ENCODE assay signal across 14 cellular contexts in the genomic region with DNA sequence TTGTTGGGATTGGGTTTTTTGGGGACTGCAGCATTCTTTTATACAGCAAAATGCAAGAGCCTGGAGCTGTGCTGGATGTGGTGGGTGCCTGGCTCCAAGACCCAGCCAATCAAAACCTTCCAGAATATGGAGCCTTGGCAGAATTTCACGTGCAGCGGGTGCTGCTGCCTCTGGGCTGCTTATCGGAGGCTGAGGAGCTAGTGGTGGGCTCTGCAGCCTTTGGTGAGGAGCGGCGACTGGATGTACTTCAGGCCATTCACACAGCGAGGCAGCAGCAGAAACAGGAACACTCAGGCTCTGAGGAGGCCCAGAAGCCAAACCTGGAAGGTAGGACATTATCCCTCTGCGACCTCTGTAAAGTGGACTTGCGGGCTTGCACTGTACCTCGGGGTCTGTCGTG. TPM values are rescaled to one million over a fixed set of nuclear protein-coding genes. Genes with fewer than 3 reads are reported as not detected.
DNase-seq lines count a peak whose midpoint lies in the region; ATAC-seq, FAIRE-seq and TF ChIP-seq lines count a peak whose summit lies in the region.
"Had no signal": no experiment of that assay in that cellular context is flagged by ENCODE, and none has a peak within 500 bp of the region (broad histone marks: within the 10 kb centered on the region; RNA-seq: fewer than 3 reads in every experiment).

No MANE protein-coding gene starts in this region.

- DNase-seq in cardiac septum (ENCODE audit: low spot score), result peak; percentile 58
- DNase-seq in left ventricle myocardium superior, result no peak
- no peak for DNase-seq in GM12878 (ENCODE audit: low read depth, low spot score)
- DNase-seq in mesenteric fat pad (ENCODE audit: low spot score), result peak; percentile 45
- no peak for DNase-seq in activated gamma-delta T cell treated with Interleukin-2 at 50 U/mL for 16 hours
- DNase-seq: ACHN; Caco-2; CD8-positive, alpha-beta T cell; DND-41; GDM1; HCEC 1CT; HFFc6 had no signal

- peaks cover 8% of the 10 kb centered on the region for H3K4me1 ChIP-seq in GM12878 (ENCODE audit: control insufficient read depth, insufficient read depth, low read length)
- H3K4me1 ChIP-seq: Caco-2 had no signal

- no peaks in the 10 kb centered on the region; the same call in 2 of the 3 replicates for H3K9me3 ChIP-seq in GM12878 (replicated peaks; ENCODE audit: control insufficient read depth, insufficient read depth, low read length)
- H3K9me3 ChIP-seq: Caco-2 had no signal

- in situ Hi-C loops in GM12878 (cut with MboI), result no loop called here

- no TSS peak for BruUV-seq in GM12878 (replicated peaks; lab: Mats Ljungman, UMichigan)

- peak overlapping the region; percentile 45; the same call in 1 of the 2 replicates for H3K4me3 ChIP-seq in GM12878

- H4K20me1 ChIP-seq in GM12878 (ENCODE audit: control insufficient read depth, insufficient read depth), result no peaks in the 10 kb centered on the region

- peak overlapping the region; percentile 72 for H3K4me2 ChIP-seq in GM12878 (ENCODE audit: control insufficient read depth, insufficient read depth)

- no peak for TF ChIP-seq CTCF in GM12878 (IDR thresholded peaks at IDR 0.05 in 2 of 3, conservative IDR thresholded peaks at IDR 0.05 in 1 of 3; ENCODE audit: control insufficient read depth in 2 of 3, extremely low read depth in 1 of 3, insufficient read depth in 1 of 3, low read depth in 3 of 3, low read length in 3 of 3)

- ATAC-seq in left ventricle myocardium superior, result no peak
- no peak for ATAC-seq in GM12878
- ATAC-seq in HG02759 (IDR thresholded peaks at IDR 0.05; ENCODE audit: unreplicated experiment), result no peak
- no peak for ATAC-seq in GM21619 (IDR thresholded peaks at IDR 0.05; ENCODE audit: unreplicated experiment)
- ATAC-seq: CD8-positive, alpha-beta T cell had no signal

- no peak for TF ChIP-seq RAD21 in GM12878 (IDR thresholded peaks at IDR 0.05; ENCODE audit: insufficient read depth, low read depth, low read length)

- peak overlapping the region; percentile 18 for H3K27ac ChIP-seq in GM12878 (ENCODE audit: control insufficient read depth, insufficient read depth)

- peaks cover 24 to 46% of the 10 kb centered on the region in 2 experiments for H3K36me3 ChIP-seq in GM12878 (ENCODE audit: control insufficient read depth in 2 of 2, insufficient read depth in 2 of 2, low read length in 1 of 2)

- CTCF ChIA-PET in GM12878 (lab: Yijun Ruan, JAX), result no interaction called here

- TF ChIP-seq EP300 in GM12878 (IDR thresholded peaks at IDR 0.05; ENCODE audit: borderline replicate concordance in 1 of 2, control insufficient read depth in 1 of 2, low read depth in 2 of 2, low read length in 2 of 2), result no peak

- intact Hi-C loops in cardiac septum (cut with DNase I) (no loop called here), left ventricle myocardium superior (cut with micrococcal nuclease) (no loop called here), GM12878 (cut with micrococcal nuclease; ENCODE audit: unreplicated experiment) (loop anchor here (10.0 kb wide), 1 partner anchor 61 kb away; no protein-coding TSS in a partner anchor)

- RAD21 ChIA-PET in GM12878 (lab: Charles Lee; ENCODE audit: unreplicated experiment), result no interaction called here

- H2AFZ ChIP-seq in GM12878 (ENCODE audit: control insufficient read depth, low read depth, low read length), result no peak overlapping the region

- peaks cover 58% of the 10 kb centered on the region for H3K79me2 ChIP-seq in GM12878 (ENCODE audit: control insufficient read depth, insufficient read depth, low read length)

- POLR2A ChIA-PET in GM12878 (lab: Charles Lee), result no interaction called here

- H3K27me3 ChIP-seq in GM12878 (replicated peaks in 1 of 2; ENCODE audit: control insufficient read depth in 2 of 2, insufficient read depth in 2 of 2, low read length in 1 of 2), result no peaks in the 10 kb centered on the region

- no peak overlapping the region for H3K9ac ChIP-seq in GM12878 (ENCODE audit: control insufficient read depth, insufficient read depth, low read length)

- WGBS in GM12878 (ENCODE audit: insufficient coverage, insufficient replicate concordance, low lambda C conversion rate, missing lambda C conversion rate), result 96% methylated on average over 10 of the region's 10 CpGs

- no peak for TF ChIP-seq POLR2A in GM12878 (IDR thresholded peaks at IDR 0.05; ENCODE audit: low read depth, low read length)

- no peak for FAIRE-seq in GM12878 (lab: Jason Lieb, UNC)

- SMC1A ChIA-PET in GM12878 (lab: Charles Lee; ENCODE audit: uncharacterized antibody, unreplicated experiment), result interaction anchor here (0.6 to 0.9 kb wide), 2 partner anchors 25 to 69 kb away, joined by 3 read pairs; no protein-coding TSS in a partner anchor

TF ChIP-seq in GM12878, 131 proteins besides CTCF, POLR2A, EP300 and RAD21 (continues in another document):
- TF ChIP-seq WRNIP1 (IDR thresholded peaks at IDR 0.05; ENCODE audit: borderline replicate concordance, low read depth, low read length) (no peak), RFX5 (IDR thresholded peaks at IDR 0.05; ENCODE audit: low read depth, low read length) (no peak), ZNF24 (IDR thresholded peaks at IDR 0.05) (no peak), ZSCAN29 (IDR thresholded peaks at IDR 0.05) (no peak), ATF7 (IDR thresholded peaks at IDR 0.05; ENCODE audit: low read depth) (no peak), SMAD1 (IDR thresholded peaks at IDR 0.05; ENCODE audit: low read depth, partially characterized antibody) (no peak), BMI1 (IDR thresholded peaks at IDR 0.05; ENCODE audit: borderline replicate concordance) (no peak), FOXM1 (IDR thresholded peaks at IDR 0.05; ENCODE audit: low read depth, low read length) (no peak), FOS (IDR thresholded peaks at IDR 0.05; ENCODE audit: borderline replicate concordance, extremely low read depth, insufficient read length) (no peak), PAX8 (IDR thresholded peaks at IDR 0.05) (no peak)

RNA-seq across cellular contexts. Expression of gene PEX26, which starts 5.6 kb away (rescaled TPM):
- total RNA-seq in cardiac septum (24.9 TPM), left ventricle myocardium superior (20.6 TPM), GM12878 (2014; rRNA removed) (24.1 and 25.8 TPM in 2 replicates), GM12878 (2014; rRNA removed; fragmentation: Illumina TruSeq; extraction: Trizol) (16.6 and 19.7 TPM in 2 replicates), GM12878 (2021) (50.0 and 50.8 TPM in 2 replicates), mesenteric fat pad (35.9 TPM)
- 32.1 and 35.1 TPM in 2 replicates for total RNA-seq in GM12878 (2013; cell fraction: nucleolus; rRNA removed)
- polyA plus RNA-seq in GM12878 (2011; ENCODE audit: low read depth), result 10.9 TPM
- polyA plus RNA-seq in GM12878 (2011; rRNA removed) (21.5 and 29.1 TPM in 2 replicates), GM12878 (2014; fragmentation: Illumina TruSeq; extraction: Trizol) (15.3 and 25.2 TPM in 2 replicates), GM12878 (2014; fragmentation: Nextera tagmentation; extraction: Ambion mirVana) (1 to 10 TPM in 1 of 2 experiments, under 1 TPM in 1; 0.79 to 1.1 TPM), GM12878 (2014; rRNA removed) (35.5 and 39.9 TPM in 2 replicates), GM12878 (2016; fragmentation: Nextera tagmentation; extraction: Ambion mirVana) (1 to 10 TPM; 6.2 to 6.9 TPM)
- 45.9 and 46.4 TPM in 2 replicates for polyA plus RNA-seq in GM12878 (2011; cell fraction: cytosol; rRNA removed)
- polyA plus RNA-seq in GM12878 (2011; cell fraction: nucleus; rRNA removed), result 21.1 and 25.5 TPM in 2 replicates
- 20.4 and 25.0 TPM in 2 replicates for polyA plus RNA-seq in GM12878 (2012)
- polyA minus RNA-seq in GM12878 (2011; rRNA and poly(A)+ RNA removed), result 35.8 and 47.0 TPM in 2 replicates
- polyA minus RNA-seq in GM12878 (2011; cell fraction: cytosol; rRNA and poly(A)+ RNA removed), result 16.1 and 18.3 TPM in 2 replicates
- 8.1 and 13.5 TPM in 2 replicates for polyA minus RNA-seq in GM12878 (2011; cell fraction: nucleus; rRNA and poly(A)+ RNA removed)

RNA-seq across cellular contexts. Expression of gene TUBA8, which starts 27.2 kb away (rescaled TPM):
- 84.0 TPM for total RNA-seq in cardiac septum
- total RNA-seq in left ventricle myocardium superior, result 298 TPM
- 7.2 and 8.4 TPM in 2 replicates for total RNA-seq in GM12878 (2013; cell fraction: nucleolus; rRNA removed)
- 20.9 and 24.1 TPM in 2 replicates for total RNA-seq in GM12878 (2014; rRNA removed)
- 11.9 and 14.7 TPM in 2 replicates for total RNA-seq in GM12878 (2014; rRNA removed; fragmentation: Illumina TruSeq; extraction: Trizol)
- total RNA-seq in GM12878 (2021), result 21.0 and 21.1 TPM in 2 replicates
- 7.9 TPM for polyA plus RNA-seq in GM12878 (2011; ENCODE audit: low read depth)
- 4.1 and 7.0 TPM in 2 replicates for polyA plus RNA-seq in GM12878 (2011; rRNA removed)
- polyA plus RNA-seq in GM12878 (2011; cell fraction: cytosol; rRNA removed), result 11.6 and 12.3 TPM in 2 replicates
- 6.2 and 6.5 TPM in 2 replicates for polyA plus RNA-seq in GM12878 (2011; cell fraction: nucleus; rRNA removed)
- 8.5 and 13.0 TPM in 2 replicates for polyA plus RNA-seq in GM12878 (2012)
- polyA plus RNA-seq in GM12878 (2014; fragmentation: Illumina TruSeq; extraction: Trizol), result 13.1 and 23.7 TPM in 2 replicates
- polyA plus RNA-seq in GM12878 (2014; fragmentation: Nextera tagmentation; extraction: Ambion mirVana), result 1 to 10 TPM; 2.2 to 5.5 TPM
- 25.5 and 26.0 TPM in 2 replicates for polyA plus RNA-seq in GM12878 (2014; rRNA removed)
- polyA plus RNA-seq in GM12878 (2016; fragmentation: Nextera tagmentation; extraction: Ambion mirVana), result 10 to 100 TPM; 27.3 to 30.3 TPM
- polyA minus RNA-seq in GM12878 (2011; rRNA and poly(A)+ RNA removed), result 4.2 and 7.4 TPM in 2 replicates
- 1.4 and 1.6 TPM in 2 replicates for polyA minus RNA-seq in GM12878 (2011; cell fraction: cytosol; rRNA and poly(A)+ RNA removed)
- 0.48 and 1.4 TPM in 2 replicates for polyA minus RNA-seq in GM12878 (2011; cell fraction: nucleus; rRNA and poly(A)+ RNA removed)
- total RNA-seq in mesenteric fat pad, result 5.1 TPM

RNA-seq across cellular contexts. Expression of gene MICAL3, which starts 59.0 kb away (rescaled TPM):
- total RNA-seq in cardiac septum (126 TPM), left ventricle myocardium superior (90.4 TPM), GM12878 (2014; rRNA removed) (24.1 and 26.8 TPM in 2 replicates), GM12878 (2014; rRNA removed; fragmentation: Illumina TruSeq; extraction: Trizol) (27.0 and 30.5 TPM in 2 replicates), GM12878 (2021) (88.1 and 92.2 TPM in 2 replicates), mesenteric fat pad (65.2 TPM)
- 350 and 390 TPM in 2 replicates for total RNA-seq in GM12878 (2013; cell fraction: nucleolus; rRNA removed)
- polyA plus RNA-seq in GM12878 (2011; ENCODE audit: low read depth), result 10.0 TPM
- polyA plus RNA-seq in GM12878 (2011; rRNA removed) (12.6 and 21.2 TPM in 2 replicates), GM12878 (2014; fragmentation: Illumina TruSeq; extraction: Trizol) (44.7 and 57.4 TPM in 2 replicates), GM12878 (2014; fragmentation: Nextera tagmentation; extraction: Ambion mirVana) (1 to 10 TPM; 2.6 to 3.3 TPM), GM12878 (2014; rRNA removed) (30.8 and 36.1 TPM in 2 replicates), GM12878 (2016; fragmentation: Nextera tagmentation; extraction: Ambion mirVana) (10 to 100 TPM; 11.0 to 16.4 TPM)
- 10.7 and 12.7 TPM in 2 replicates for polyA plus RNA-seq in GM12878 (2011; cell fraction: cytosol; rRNA removed)
- 68.4 and 143 TPM in 2 replicates for polyA plus RNA-seq in GM12878 (2011; cell fraction: nucleus; rRNA removed)
- 17.8 and 21.9 TPM in 2 replicates for polyA plus RNA-seq in GM12878 (2012)
- polyA minus RNA-seq in GM12878 (2011; rRNA and poly(A)+ RNA removed), result 47.1 and 52.2 TPM in 2 replicates
- polyA minus RNA-seq in GM12878 (2011; cell fraction: cytosol; rRNA and poly(A)+ RNA removed), result 18.7 and 21.0 TPM in 2 replicates
- polyA minus RNA-seq in GM12878 (2011; cell fraction: nucleus; rRNA and poly(A)+ RNA removed), result 46.8 and 73.0 TPM in 2 replicates

Comparison
In these comparisons a context has a peak if more than half of its experiments do, and no peak if none do; other contexts are left out.
1. DNase-seq: peak in cardiac septum (single experiment) and mesenteric fat pad (single experiment); none in left ventricle myocardium superior (single experiment), GM12878 (single experiment) and activated gamma-delta T cell treated with Interleukin-2 at 50 U/mL for 16 hours (single experiment).